19 cellular contexts compared by ENCODE assay signal in genomic region chr2:25624635-25625034, GRCh38. TPM values are rescaled to one million over a fixed set of nuclear protein-coding genes. Genes with fewer than 3 reads are reported as not detected.
DNase-seq lines count a peak whose midpoint lies in the region; ATAC-seq, FAIRE-seq and TF ChIP-seq lines count a peak whose summit lies in the region.
"Had no signal": no experiment of that assay in that cellular context is flagged by ENCODE, and none has a peak within 500 bp of the region (broad histone marks: within the 10 kb centered on the region; RNA-seq: fewer than 3 reads in every experiment).

No MANE protein-coding gene starts in this region.

- no peak for ATAC-seq in activated T-helper 17 cell treated with anti-CD3 and anti-CD28 coated beads, Interleukin-2, amount 50 U/mL, for 72 hours (replicated peaks)

- no peaks in the 10 kb centered on the region for H3K36me3 ChIP-seq in MM.1S (replicated peaks; ENCODE audit: insufficient read depth, low read length)
- H3K36me3 ChIP-seq in uterus: no peaks in the 10 kb centered on the region

- H3K27ac ChIP-seq in MM.1S (ENCODE audit: low read length) (no peak overlapping the region), uterus (no peak overlapping the region)
- H3K27ac ChIP-seq: BLaER1 had no signal

- H3K27ac Mint-ChIP-seq in activated T-helper 17 cell treated with anti-CD3 and anti-CD28 coated beads, Interleukin-2, amount 50 U/mL, for 72 hours: peak overlapping the region; percentile 57
- H3K27ac Mint-ChIP-seq: CD8-positive, alpha-beta memory T cell had no signal

- TF ChIP-seq CTCF in MM.1S (IDR thresholded peaks at IDR 0.05; ENCODE audit: low read length) (no peak), D721Med (IDR thresholded peaks at IDR 0.05; ENCODE audit: insufficient read depth, missing control alignments) (no peak), uterus (IDR thresholded peaks at IDR 0.05) (no peak)

- no peaks in the 10 kb centered on the region for H3K9me2 ChIP-seq in MM.1S (replicated peaks; ENCODE audit: insufficient read depth, low read length)

- FAIRE-seq in D721Med (lab: Jason Lieb, UNC): no peak
- FAIRE-seq: G401.6, GM19239 had no signal

- H3K9me3 ChIP-seq in MM.1S (replicated peaks; ENCODE audit: insufficient read depth, low read length): no peaks in the 10 kb centered on the region
- no peaks in the 10 kb centered on the region for H3K9me3 ChIP-seq in uterus
- H3K9me3 ChIP-seq: BE2C, BLaER1 had no signal

- H3K4me2 ChIP-seq in MM.1S (ENCODE audit: low read depth, low read length): peak overlapping the region; percentile 12; the same call in 1 of the 2 replicates
- H3K4me2 ChIP-seq: BLaER1 had no signal

- H3F3A ChIP-seq in MM.1S (ENCODE audit: insufficient read depth, low read length): 0 out of 2 replicates have a peak, but pooled peaks cover 5% of the 10 kb centered on the region

- H3K27me3 ChIP-seq in MM.1S (replicated peaks; ENCODE audit: insufficient read depth, low read length) (no peaks in the 10 kb centered on the region), uterus (no peaks in the 10 kb centered on the region)
- H3K27me3 ChIP-seq: BE2C, BLaER1 had no signal

- no peaks in the 10 kb centered on the region for H3K4me1 Mint-ChIP-seq in activated T-helper 17 cell treated with anti-CD3 and anti-CD28 coated beads, Interleukin-2, amount 50 U/mL, for 72 hours
- H3K4me1 Mint-ChIP-seq: CD14-positive monocyte; CD4-positive, alpha-beta memory T cell; CD8-positive, alpha-beta memory T cell had no signal

- intact Hi-C loops in uterus (cut with DNase I; ENCODE audit: low total_unique reads): no loop called here

- H3K4me1 ChIP-seq in MM.1S (ENCODE audit: low read length) (peaks cover 11% of the 10 kb centered on the region), uterus (no peaks in the 10 kb centered on the region)
- H3K4me1 ChIP-seq: BE2C, BLaER1 had no signal

- H3K4me3 Mint-ChIP-seq in activated T-helper 17 cell treated with anti-CD3 and anti-CD28 coated beads, Interleukin-2, amount 50 U/mL, for 72 hours: no peak overlapping the region
- H3K4me3 Mint-ChIP-seq: CD14-positive monocyte; CD4-positive, alpha-beta memory T cell; CD4-positive, CD25-positive, alpha-beta regulatory T cell; CD8-positive, alpha-beta memory T cell had no signal

- H3K79me2 ChIP-seq in MM.1S (ENCODE audit: low read length): no peaks in the 10 kb centered on the region

- H3K4me3 ChIP-seq in MM.1S (ENCODE audit: low read length): no peak overlapping the region
- H3K4me3 ChIP-seq in uterus: no peak overlapping the region
- H3K4me3 ChIP-seq: BLaER1 had no signal

- no peaks in the 10 kb centered on the region for H4K20me1 ChIP-seq in MM.1S (ENCODE audit: insufficient read depth, low read length)
- H4K20me1 ChIP-seq: BLaER1 had no signal

- peaks cover 48% of the 10 kb centered on the region for H3K36me3 Mint-ChIP-seq in activated T-helper 17 cell treated with anti-CD3 and anti-CD28 coated beads, Interleukin-2, amount 50 U/mL, for 72 hours (ENCODE audit: low read depth)

- DNase-seq in MM.1S: peak; percentile 47
- no peak for DNase-seq in D721Med (ENCODE audit: insufficient read length, low spot score)
- no peak for DNase-seq in activated effector memory CD4-positive, alpha-beta T cell treated with anti-CD3 and anti-CD28 coated beads, Interleukin-2, amount 50 U/mL, for 16 hours
- DNase-seq in uterus: no peak
- DNase-seq: 8988T; ACHN; BE2C; C1 segment of cervical spinal cord; CD4-positive, alpha-beta memory T cell; CD4-positive, CD25-positive, alpha-beta regulatory T cell; CD8-positive, alpha-beta memory T cell; COR-L47; DMS79 treated with DMSO at 0.1 percent for 48 hours; GF-D8 had no signal

- no peak overlapping the region for H3K9ac ChIP-seq in MM.1S (ENCODE audit: low read length)
- H3K9ac ChIP-seq: BLaER1 had no signal

- H2AFZ ChIP-seq in MM.1S (ENCODE audit: low read length): no peak overlapping the region

- no peaks in the 10 kb centered on the region for H3K27me3 Mint-ChIP-seq in activated T-helper 17 cell treated with anti-CD3 and anti-CD28 coated beads, Interleukin-2, amount 50 U/mL, for 72 hours
- H3K27me3 Mint-ChIP-seq: CD4-positive, alpha-beta memory T cell; CD4-positive, CD25-positive, alpha-beta regulatory T cell; CD8-positive, alpha-beta memory T cell had no signal

- TF ChIP-seq POLR2A in uterus (IDR thresholded peaks at IDR 0.05): no peak

- no peaks in the 10 kb centered on the region for H3K9me3 Mint-ChIP-seq in activated T-helper 17 cell treated with anti-CD3 and anti-CD28 coated beads, Interleukin-2, amount 50 U/mL, for 72 hours
- H3K9me3 Mint-ChIP-seq: CD14-positive monocyte; CD4-positive, alpha-beta memory T cell; CD4-positive, CD25-positive, alpha-beta regulatory T cell; CD8-positive, alpha-beta memory T cell had no signal

RNA-seq across cellular contexts. Expression of gene DTNB, which starts 48.7 kb away (rescaled TPM):
- 10 to 100 TPM; 10.0 to 11.8 TPM for total RNA-seq in activated T-helper 17 cell treated with anti-CD3 and anti-CD28 coated beads, Interleukin-2, amount 50 U/mL, for 72 hours
- total RNA-seq in uterus: 10 to 100 TPM; 12.4 to 28.8 (median 14.9) TPM
